In genomic region chr1:10787274-10787673, GRCh38 we compare ENCODE assay signal across 16 cellular contexts. TPM values are rescaled to one million over a fixed set of nuclear protein-coding genes. Genes with fewer than 3 reads are reported as not detected.
A peak's percentile ranks its signal among the peaks of the same experiment; 100 is the strongest.
DNase-seq lines count a peak whose midpoint lies in the region; ATAC-seq, FAIRE-seq and TF ChIP-seq lines count a peak whose summit lies in the region.
"Had no signal": no experiment of that assay in that cellular context is flagged by ENCODE, and none has a peak within 500 bp of the region (broad histone marks: within the 10 kb centered on the region; RNA-seq: fewer than 3 reads in every experiment).

No MANE protein-coding gene starts in this region.

- no peak for TF ChIP-seq RAD21 in H1 (IDR thresholded peaks at IDR 0.05 in 1 of 2, conservative IDR thresholded peaks at IDR 0.05 in 1 of 2; ENCODE audit: low read depth in 2 of 2, low read length in 2 of 2)

- no peak for TF ChIP-seq POLR2A in H1 (IDR thresholded peaks at IDR 0.05; ENCODE audit: control extremely low read depth in 1 of 2, low read depth in 2 of 2, low read length in 2 of 2)

- no peak overlapping the region for H2AFZ ChIP-seq in H1 (ENCODE audit: low read length)

- H3K23ac ChIP-seq in H1 (ENCODE audit: insufficient read length): no peak overlapping the region

- H3K36me3 ChIP-seq in H1 (ENCODE audit: control insufficient read depth in 2 of 4, insufficient read depth in 4 of 4, low read length in 3 of 4) (no peaks in the 10 kb centered on the region), psoas muscle (ENCODE audit: insufficient read depth in 1 of 2, low read depth in 1 of 2) (no peaks in the 10 kb centered on the region)
- H3K36me3 ChIP-seq: Peyer's patch had no signal

- H4K91ac ChIP-seq in H1 (replicated peaks; ENCODE audit: insufficient read length, low read length): no peak overlapping the region

- peaks cover 0 to 4% (median 3%) of the 10 kb centered on the region in 4 experiments; a peak in 6 of 7 replicates for H3K4me1 ChIP-seq in H1 (replicated peaks in 1 of 4; ENCODE audit: control insufficient read depth in 3 of 4, insufficient read depth in 4 of 4, low read length in 3 of 4)
- H3K4me1 ChIP-seq in psoas muscle: peaks cover 63% of the 10 kb centered on the region
- H3K4me1 ChIP-seq: Caco-2 had no signal

- H3K56ac ChIP-seq in H1 (replicated peaks; ENCODE audit: insufficient read length, low read depth, low read length): no peak overlapping the region

- peaks cover 1% of the 10 kb centered on the region; the same call in 1 of the 2 replicates for H3K23me2 ChIP-seq in H1 (ENCODE audit: low read depth, low read length)

- H3K4me3 ChIP-seq in H1 (ENCODE audit: extremely low read depth in 1 of 4, insufficient read depth in 2 of 4, low read depth in 3 of 4, low read length in 4 of 4) (no peak overlapping the region), psoas muscle (no peak overlapping the region)
- H3K4me3 ChIP-seq: K562, Peyer's patch had no signal

- H4K8ac ChIP-seq in H1 (ENCODE audit: extremely low read depth, insufficient read depth, low read length): no peak overlapping the region; the same call in 1 of the 2 replicates

- ATAC-seq in psoas muscle (no peak), GM21528 (IDR thresholded peaks at IDR 0.05; ENCODE audit: low FRiP score, unreplicated experiment) (no peak)
- ATAC-seq: K562 had no signal

- H3K79me1 ChIP-seq in H1 (ENCODE audit: low read depth, low read length): no peaks in the 10 kb centered on the region; the same call in 1 of the 2 replicates

- POLR2A ChIA-PET in H1 (lab: Charles Lee; ENCODE audit: partially characterized antibody): interaction anchor here (1.9 kb wide), 1 partner anchor 11 kb away, joined by 6 read pairs; no protein-coding TSS in a partner anchor

- no peak overlapping the region for H4K5ac ChIP-seq in H1 (ENCODE audit: insufficient read length, low read depth, low read length)

- peak; percentile 50 for DNase-seq in activated effector memory CD4-positive, alpha-beta T cell treated with anti-CD3 and anti-CD28 coated beads, Interleukin-2, amount 50 U/mL, for 16 hours
- no peak for DNase-seq in activated effector memory CD4-positive, alpha-beta T cell treated with Interleukin-2 at 50 U/mL for 16 hours
- DNase-seq in NCI-H1092 (lab: John Stamatoyannopoulos, UW) (peak; percentile 50), H1 (ENCODE audit: low read depth in 1 of 2, low spot score in 2 of 2) (no peak), psoas muscle (no peak), HTR-8/SVneo (ENCODE audit: insufficient read length, low spot score) (no peak)
- DNase-seq in activated CD4-positive, alpha-beta T cell treated with anti-CD3 and anti-CD28 coated beads for 1 hour: no peak
- DNase-seq: Caco-2, GOT3, NCI-H1417 treated with DMSO at 0.1 percent for 48 hours, NCI-H2029, NCI-H526, Peyer's patch had no signal

- no peak overlapping the region for H3K27ac ChIP-seq in H1 (ENCODE audit: low read depth, low read length)
- peak overlapping the region; percentile 26 for H3K27ac ChIP-seq in psoas muscle

- no peak overlapping the region for H2BK20ac ChIP-seq in H1 (ENCODE audit: low read length)

- no peaks in the 10 kb centered on the region; a peak in 1 of 4 replicates for H3K79me2 ChIP-seq in H1 (ENCODE audit: control insufficient read depth in 1 of 2, insufficient read depth in 2 of 2, low read length in 2 of 2)

- H3K9me3 ChIP-seq in H1 (ENCODE audit: insufficient read depth in 2 of 2, low read depth in 1 of 2, low read length in 1 of 2) (no peaks in the 10 kb centered on the region), psoas muscle (no peaks in the 10 kb centered on the region)
- H3K9me3 ChIP-seq: Caco-2, Peyer's patch had no signal

- no peak for TF ChIP-seq EP300 in H1 (IDR thresholded peaks at IDR 0.05; ENCODE audit: borderline replicate concordance in 1 of 2, low read depth in 2 of 2, low read length in 2 of 2)

- H3K27me3 ChIP-seq in H1 (replicated peaks in 1 of 4; ENCODE audit: control insufficient read depth in 3 of 4, extremely low read depth in 1 of 4, insufficient read depth in 3 of 4, low read length in 3 of 4) (no peaks in the 10 kb centered on the region), psoas muscle (ENCODE audit: insufficient read depth in 3 of 3, low read length in 2 of 3) (no peaks in the 10 kb centered on the region)
- H3K27me3 ChIP-seq: Peyer's patch had no signal

- 90% methylated on average over 19 of the region's 20 CpGs; no CpG with 5 or more reads in 1 of the 2 experiments for WGBS in H1 (ENCODE audit: extremely low coverage in 1 of 2, insufficient coverage in 1 of 2, insufficient read length in 1 of 2, insufficient replicate concordance in 2 of 2, low coverage in 1 of 2, low lambda C conversion rate in 2 of 2, missing lambda C conversion rate in 1 of 2), 2 experiments
- WGBS in psoas muscle, 3 donors: 52 to 67% (median 62%) methylated on average over 20 of the region's 20 CpGs

- no peak overlapping the region for H2BK120ac ChIP-seq in H1 (replicated peaks; ENCODE audit: low read depth, low read length)

- H2BK12ac ChIP-seq in H1 (ENCODE audit: low read depth, low read length): no peak overlapping the region

- CTCF ChIA-PET in H1 (lab: Charles Lee; ENCODE audit: partially characterized antibody): interaction anchor here (0.6 to 3.9 kb wide), 22 partner anchors 8 to 264 kb away, joined by 3 to 15 read pairs (median 4); no protein-coding TSS in a partner anchor

- peaks cover 2 to 5% of the 10 kb centered on the region in 2 experiments for H4K20me1 ChIP-seq in H1 (replicated peaks in 1 of 2; ENCODE audit: control insufficient read depth in 1 of 2, insufficient read depth in 2 of 2, low read length in 2 of 2)

- intact Hi-C loops in psoas muscle (cut with DNase I): loop anchor here (5.0 kb wide), 5 partner anchors 35 to 275 kb away; no protein-coding TSS in a partner anchor

- no peak overlapping the region for H3K18ac ChIP-seq in H1 (ENCODE audit: extremely low read depth, low read length)

- no peak overlapping the region for H2BK15ac ChIP-seq in H1 (ENCODE audit: low read length)

- H2AK5ac ChIP-seq in H1 (ENCODE audit: low read depth, low read length): 0 out of 2 replicates have a peak overlapping the region, but pooled peaks have one; percentile 34

- no peak overlapping the region for H2BK5ac ChIP-seq in H1 (ENCODE audit: low read depth, low read length)

- no peak overlapping the region for H3K4ac ChIP-seq in H1 (replicated peaks; ENCODE audit: insufficient read length, low read depth, low read length)

- FAIRE-seq in H1 (lab: Jason Lieb, UNC) (no peak), HTR-8/SVneo (lab: Jason Lieb, UNC) (no peak)
- FAIRE-seq: G401.6, K562 had no signal

- no peak overlapping the region for H3K4me2 ChIP-seq in H1 (ENCODE audit: insufficient read depth in 1 of 2, low read depth in 2 of 2, low read length in 2 of 2)

- TF ChIP-seq CTCF in H1 (IDR thresholded peaks at IDR 0.05; ENCODE audit: control extremely low read depth in 1 of 3, insufficient read depth in 1 of 3, low read depth in 1 of 3, low read length in 3 of 3): no peak
- TF ChIP-seq CTCF in psoas muscle (IDR thresholded peaks at IDR 0.05): no peak

- H3K9ac ChIP-seq in H1 (replicated peaks in 1 of 4; ENCODE audit: extremely low read depth in 1 of 4, low read depth in 3 of 4, low read length in 3 of 4): no peak overlapping the region

- H3K14ac ChIP-seq in H1 (ENCODE audit: insufficient read length): no peak overlapping the region

TF ChIP-seq in H1, 55 proteins besides CTCF, POLR2A, EP300 and RAD21:
- TF ChIP-seq GABPA (IDR thresholded peaks at IDR 0.05; ENCODE audit: borderline replicate concordance, insufficient read depth, low read length) (no peak), SP2 (IDR thresholded peaks at IDR 0.05; ENCODE audit: low read length) (no peak), KDM5A (IDR thresholded peaks at IDR 0.05; ENCODE audit: low read length) (no peak), TEAD4 (IDR thresholded peaks at IDR 0.05; ENCODE audit: low read depth, low read length) (no peak), KDM4A (IDR thresholded peaks at IDR 0.05; ENCODE audit: low read depth, low read length, severe bottlenecking) (no peak), RBBP5 (IDR thresholded peaks at IDR 0.05; ENCODE audit: borderline replicate concordance, low read depth, low read length) (no peak), RFX5 (IDR thresholded peaks at IDR 0.05; ENCODE audit: borderline replicate concordance, low read depth, low read length) (no peak), TBP (IDR thresholded peaks at IDR 0.05; ENCODE audit: low read depth, low read length) (no peak), SIRT6 (IDR thresholded peaks at IDR 0.05; ENCODE audit: low read length) (no peak), SP4 (IDR thresholded peaks at IDR 0.05; ENCODE audit: low read length) (no peak), KDM1A (IDR thresholded peaks at IDR 0.05; ENCODE audit: borderline replicate concordance, low read length) (no peak), CHD2 (IDR thresholded peaks at IDR 0.05; ENCODE audit: low read length) (no peak), JUN (IDR thresholded peaks at IDR 0.05; ENCODE audit: low read depth, low read length) (no peak)

RNA-seq across cellular contexts. Expression of gene CASZ1, which starts 9.2 kb away (rescaled TPM):
- 6.1 and 7.7 TPM in 2 replicates for total RNA-seq in H1 (2021; fragmentation: NEBNext Ultra II Directional; extraction: Animal tissue kit (Norgen Biotek cat#: 25700))
- polyA plus RNA-seq in H1 (2011; rRNA removed) (4.4 and 5.9 TPM in 2 replicates), psoas muscle (10 to 100 TPM in 2 of 3 donors, 1 to 10 TPM in 1; 2.6 to 23.7 (median 11.0) TPM)
- 3.6 TPM for polyA plus RNA-seq in H1 (2011; cell fraction: cytosol; rRNA removed)
- 10.1 TPM for polyA plus RNA-seq in H1 (2011; cell fraction: nucleus; rRNA removed)
- 2.2 to 4.5 TPM (median 4.3 TPM) in 4 replicates for polyA plus RNA-seq in H1 (2012, experiment 1 of 2)
- 2.9 TPM for polyA plus RNA-seq in H1 (2012, experiment 2 of 2)
- 6.5 TPM for polyA plus RNA-seq in H1 (2013, experiment 1 of 2)
- polyA plus RNA-seq in H1 (2013, experiment 2 of 2): 6.3 TPM
- polyA minus RNA-seq in H1 (2011; rRNA and poly(A)+ RNA removed): 3.9 and 5.8 TPM in 2 replicates
- polyA minus RNA-seq in H1 (2011; cell fraction: cytosol; rRNA and poly(A)+ RNA removed): 5.8 TPM
- polyA minus RNA-seq in H1 (2011; cell fraction: nucleus; rRNA and poly(A)+ RNA removed): 10.2 TPM
- total RNA-seq in psoas muscle: 10 to 100 TPM; 53.1 to 83.3 (median 60.8) TPM

Comparison
In these comparisons a context has a peak if more than half of its experiments do, and no peak if none do; other contexts are left out.
1. DNase-seq: peak in activated effector memory CD4-positive, alpha-beta T cell treated with anti-CD3 and anti-CD28 coated beads, Interleukin-2, amount 50 U/mL, for 16 hours (single experiment) and NCI-H1092 (single experiment); none in activated effector memory CD4-positive, alpha-beta T cell treated with Interleukin-2 at 50 U/mL for 16 hours (single experiment), H1 (0 of 2), psoas muscle (0 of 2), activated CD4-positive, alpha-beta T cell treated with anti-CD3 and anti-CD28 coated beads for 1 hour (single experiment) and HTR-8/SVneo (single experiment).